Comparison of ENCODE assay signal across 37 cellular contexts in genomic region chr4:2387205-2387604, GRCh38. TPM values are rescaled to one million over a fixed set of nuclear protein-coding genes. Genes with fewer than 3 reads are reported as not detected.
"Had no signal": no experiment of that assay in that cellular context is flagged by ENCODE, and none has a peak within 500 bp of the region (broad histone marks: within the 10 kb centered on the region; RNA-seq: fewer than 3 reads in every experiment).

No MANE protein-coding gene starts in this region.

- H3K36me3 Mint-ChIP-seq: activated CD4-positive, alpha-beta memory T cell treated with anti-CD3 and anti-CD28 coated beads for 36 hours; activated naive CD4-positive, alpha-beta T cell treated with anti-CD3 and anti-CD28 coated beads, Interleukin-2, amount 50 U/mL, for 24 hours; activated naive CD8-positive, alpha-beta T cell treated with anti-CD3 and anti-CD28 coated beads for 36 hours had no signal

- H3K4me1 ChIP-seq: adrenal gland, body of pancreas, foreskin keratinocyte, gastrocnemius medialis had no signal

- FAIRE-seq: colon had no signal

- H3K4me3 ChIP-seq: adrenal gland, body of pancreas, esophagus muscularis mucosa, gastrocnemius medialis had no signal

- H3K27ac Mint-ChIP-seq: activated CD4-positive, alpha-beta memory T cell treated with anti-CD3 and anti-CD28 coated beads for 36 hours; activated CD4-positive, alpha-beta T cell treated with anti-CD3 and anti-CD28 coated beads for 36 hours; activated CD4-positive, alpha-beta T cell treated with anti-CD3 and anti-CD28 coated beads, Interleukin-2, amount 10 ng/mL, durations not matched to agents 24 days and 14 days; activated CD8-positive, alpha-beta memory T cell treated with anti-CD3 and anti-CD28 coated beads, Interleukin-2, amount 10 ng/mL, durations not matched to agents 7 days and 5 days; activated CD8-positive, alpha-beta T cell treated with anti-CD3 and anti-CD28 coated beads, Interleukin-2, amount 10 ng/mL, durations not matched to agents 7 days and 5 days; activated naive CD4-positive, alpha-beta T cell treated with anti-CD3 and anti-CD28 coated beads for 36 hours; activated naive CD4-positive, alpha-beta T cell treated with anti-CD3 and anti-CD28 coated beads, Interleukin-2, amount 50 U/mL, for 24 hours; activated naive CD8-positive, alpha-beta T cell treated with anti-CD3 and anti-CD28 coated beads for 36 hours; activated naive CD8-positive, alpha-beta T cell treated with anti-CD3 and anti-CD28 coated beads, Interleukin-2, amount 50 U/mL, for 24 hours; activated T-helper 1 cell treated with anti-CD3 and anti-CD28 coated beads, Interleukin-12 subunit alpha, Interleukin-12 subunit beta, Interleukin-2, Interleukin-4 antibody, amounts not matched to agents 30 ng/mL and 10 ng/mL and 1 ng/mL, durations not matched to agents 14 hours and 24 hours and 36 hours; activated T-helper 2 cell treated with anti-CD3 and anti-CD28 coated beads, Interferon-gamma antibody, Interleukin-2, Interleukin-4, amounts not matched to agents 10 μg/mL and 5 μg/mL and 100 μg/mL, durations not matched to agents 14 hours and 24 hours and 36 hours; T-helper 17 cell; T-helper 2 cell treated with Interferon-gamma antibody and Interleukin-4, amounts not matched to agents 5 μg/mL and 100 μg/mL, for 36 hours had no signal

- H3K4me3 Mint-ChIP-seq: activated CD4-positive, alpha-beta memory T cell treated with anti-CD3 and anti-CD28 coated beads for 36 hours; activated CD4-positive, alpha-beta T cell treated with anti-CD3 and anti-CD28 coated beads for 36 hours; activated CD4-positive, alpha-beta T cell treated with anti-CD3 and anti-CD28 coated beads, Interleukin-2, amount 10 ng/mL, durations not matched to agents 24 days and 14 days; activated CD8-positive, alpha-beta memory T cell treated with anti-CD3 and anti-CD28 coated beads, Interleukin-2, amount 10 ng/mL, durations not matched to agents 7 days and 5 days; activated CD8-positive, alpha-beta T cell treated with anti-CD3 and anti-CD28 coated beads, Interleukin-2, amount 10 ng/mL, durations not matched to agents 7 days and 5 days; activated naive CD4-positive, alpha-beta T cell treated with anti-CD3 and anti-CD28 coated beads for 36 hours; activated naive CD4-positive, alpha-beta T cell treated with anti-CD3 and anti-CD28 coated beads, Interleukin-2, amount 50 U/mL, for 24 hours; activated naive CD8-positive, alpha-beta T cell treated with anti-CD3 and anti-CD28 coated beads for 36 hours; activated naive CD8-positive, alpha-beta T cell treated with anti-CD3 and anti-CD28 coated beads, Interleukin-2, amount 50 U/mL, for 24 hours; activated T-helper 1 cell treated with anti-CD3 and anti-CD28 coated beads, Interleukin-12 subunit alpha, Interleukin-12 subunit beta, Interleukin-2, Interleukin-4 antibody, amounts not matched to agents 30 ng/mL and 10 ng/mL and 1 ng/mL, durations not matched to agents 14 hours and 24 hours and 36 hours; effector memory CD8-positive, alpha-beta T cell; T-helper 17 cell; T-helper 2 cell treated with Interferon-gamma antibody and Interleukin-4, amounts not matched to agents 5 μg/mL and 100 μg/mL, for 36 hours had no signal

- DNase-seq: activated CD4-positive, alpha-beta memory T cell treated with anti-CD3 and anti-CD28 coated beads for 36 hours; activated CD4-positive, alpha-beta T cell treated with anti-CD3 and anti-CD28 coated beads for 36 hours; activated CD4-positive, alpha-beta T cell treated with anti-CD3 and anti-CD28 coated beads, Interleukin-2, amount 10 ng/mL, durations not matched to agents 24 days and 14 days; activated CD4-positive, CD25-positive, alpha-beta regulatory T cell; activated CD4-positive, CD25-positive, alpha-beta regulatory T cell treated with anti-CD3 and anti-CD28 coated beads, Interleukin-2, amount 50 U/mL, for 72 hours; activated CD8-positive, alpha-beta memory T cell treated with anti-CD3 and anti-CD28 coated beads, Interleukin-2, amount 10 ng/mL, durations not matched to agents 7 days and 5 days; activated CD8-positive, alpha-beta memory T cell treated with anti-CD3 and anti-CD28 coated beads, Interleukin-2, amount 50 U/mL, for 4 hours; activated CD8-positive, alpha-beta T cell treated with anti-CD3 and anti-CD28 coated beads, Interleukin-2, amount 10 ng/mL, durations not matched to agents 7 days and 5 days; activated effector memory CD4-positive, alpha-beta T cell treated with anti-CD3 and anti-CD28 coated beads, Interleukin-2, amount 50 U/mL, for 16 hours; activated naive CD4-positive, alpha-beta T cell treated with anti-CD3 and anti-CD28 coated beads for 36 hours; activated naive CD8-positive, alpha-beta T cell treated with anti-CD3 and anti-CD28 coated beads for 36 hours; activated naive CD8-positive, alpha-beta T cell treated with anti-CD3 and anti-CD28 coated beads, Interleukin-2, amount 50 U/mL, for 24 hours; activated T-cell treated with anti-CD3 and anti-CD28 coated beads, Interleukin-2, amount 50 U/mL, for 1 hour; activated T-cell treated with anti-CD3 and anti-CD28 coated beads, Interleukin-2, amount 50 U/mL, for 48 hours; adrenal gland; amygdala; aorta; body of pancreas; cortex of kidney; dermis blood vessel endothelial cell; effector CD4-positive, alpha-beta T cell; effector memory CD8-positive, alpha-beta T cell; erythroblast; foreskin keratinocyte; gastrocnemius medialis; T-helper 1 cell; T-helper 17 cell; T1000 had no signal

- H3K27me3 Mint-ChIP-seq: activated CD4-positive, alpha-beta memory T cell treated with anti-CD3 and anti-CD28 coated beads for 36 hours; activated CD8-positive, alpha-beta memory T cell treated with anti-CD3 and anti-CD28 coated beads, Interleukin-2, amount 10 ng/mL, durations not matched to agents 7 days and 5 days; effector memory CD8-positive, alpha-beta T cell; T-helper 17 cell had no signal

- H3K27me3 ChIP-seq: adrenal gland, body of pancreas, esophagus muscularis mucosa, gastrocnemius medialis had no signal

- H3K9me3 ChIP-seq: adrenal gland, body of pancreas, esophagus muscularis mucosa, gastrocnemius medialis had no signal

- H3K36me3 ChIP-seq: adrenal gland, esophagus muscularis mucosa, gastrocnemius medialis had no signal

- H3K27ac ChIP-seq: adrenal gland, body of pancreas, esophagus muscularis mucosa, foreskin keratinocyte, gastrocnemius medialis had no signal

- H3K9me3 Mint-ChIP-seq: activated CD4-positive, alpha-beta memory T cell treated with anti-CD3 and anti-CD28 coated beads for 36 hours; activated CD4-positive, alpha-beta T cell treated with anti-CD3 and anti-CD28 coated beads, Interleukin-2, amount 10 ng/mL, durations not matched to agents 24 days and 14 days; activated naive CD4-positive, alpha-beta T cell treated with anti-CD3 and anti-CD28 coated beads for 36 hours; activated naive CD4-positive, alpha-beta T cell treated with anti-CD3 and anti-CD28 coated beads, Interleukin-2, amount 50 U/mL, for 24 hours; activated naive CD8-positive, alpha-beta T cell treated with anti-CD3 and anti-CD28 coated beads for 36 hours; activated naive CD8-positive, alpha-beta T cell treated with anti-CD3 and anti-CD28 coated beads, Interleukin-2, amount 50 U/mL, for 24 hours; activated T-helper 1 cell treated with anti-CD3 and anti-CD28 coated beads, Interleukin-12 subunit alpha, Interleukin-12 subunit beta, Interleukin-2, Interleukin-4 antibody, amounts not matched to agents 30 ng/mL and 10 ng/mL and 1 ng/mL, durations not matched to agents 14 hours and 24 hours and 36 hours; activated T-helper 2 cell treated with anti-CD3 and anti-CD28 coated beads, Interferon-gamma antibody, Interleukin-2, Interleukin-4, amounts not matched to agents 10 μg/mL and 5 μg/mL and 100 μg/mL, durations not matched to agents 14 hours and 24 hours and 36 hours; effector memory CD8-positive, alpha-beta T cell; T-helper 2 cell treated with Interferon-gamma antibody and Interleukin-4, amounts not matched to agents 5 μg/mL and 100 μg/mL, for 36 hours had no signal

RNA-seq across cellular contexts. Expression of gene CFAP99, which starts 31.6 kb away (rescaled TPM):
- total RNA-seq: activated CD4-positive, alpha-beta memory T cell treated with anti-CD3 and anti-CD28 coated beads for 36 hours; activated CD4-positive, alpha-beta T cell treated with anti-CD3 and anti-CD28 coated beads, Interleukin-2, amount 10 ng/mL, durations not matched to agents 24 days and 14 days; activated CD8-positive, alpha-beta memory T cell treated with anti-CD3 and anti-CD28 coated beads for 36 hours; activated CD8-positive, alpha-beta memory T cell treated with anti-CD3 and anti-CD28 coated beads, Interleukin-2, amount 10 ng/mL, durations not matched to agents 7 days and 5 days; activated CD8-positive, alpha-beta T cell treated with anti-CD3 and anti-CD28 coated beads, Interleukin-2, amount 10 ng/mL, durations not matched to agents 7 days and 5 days; activated naive CD4-positive, alpha-beta T cell treated with anti-CD3 and anti-CD28 coated beads for 36 hours; activated naive CD8-positive, alpha-beta T cell treated with anti-CD3 and anti-CD28 coated beads for 36 hours; activated T-helper 1 cell treated with anti-CD3 and anti-CD28 coated beads, Interleukin-12 subunit alpha, Interleukin-12 subunit beta, Interleukin-2, Interleukin-4 antibody, amounts not matched to agents 30 ng/mL and 10 ng/mL and 1 ng/mL, durations not matched to agents 14 hours and 24 hours and 36 hours; activated T-helper 2 cell treated with anti-CD3 and anti-CD28 coated beads, Interferon-gamma antibody, Interleukin-2, Interleukin-4, amounts not matched to agents 10 μg/mL and 5 μg/mL and 100 μg/mL, durations not matched to agents 14 hours and 24 hours and 36 hours; body of pancreas; chondrocyte; foreskin keratinocyte; gastrocnemius medialis; glomerular endothelial cell had no signal
- polyA plus RNA-seq: aorta, foreskin keratinocyte had no signal
